ENCODE assay signal across 16 cellular contexts in genomic region chr12:62659457-62660295, GRCh38.
DNase-seq lines count a peak whose midpoint lies in the region; ATAC-seq and TF ChIP-seq lines count a peak whose summit lies in the region.
"Had no signal": no experiment of that assay in that cellular context is flagged by ENCODE, and none has a peak within 500 bp of the region (broad histone marks: within the 10 kb centered on the region; RNA-seq: fewer than 3 reads in every experiment).

No MANE protein-coding gene starts in this region.

- H3K27ac ChIP-seq in HUES64 (ENCODE audit: low read depth, low read length) (peak overlapping the region; percentile 96), iPS DF 6.9 (ENCODE audit: low read length) (peak overlapping the region; percentile 79), substantia nigra (ENCODE audit: low read depth, low read length, poor library complexity, severe bottlenecking) (peak overlapping the region; percentile 15), right atrium auricular region (no peak overlapping the region)

- peak overlapping the region in 4 of 5 experiments; percentile 81 to 89 (median 84) for H3K27ac Mint-ChIP-seq in brain
- no peak overlapping the region for H3K27ac Mint-ChIP-seq in T-cell
- H3K27ac Mint-ChIP-seq: T-helper 1 cell treated with Interleukin-12 subunit alpha and Interleukin-12 subunit beta and Interleukin-4 antibody, amounts not matched to agents 30 μg/mL and 1 μg/mL, for 36 hours had no signal

- DNase-seq in iPS DF 6.9 (ENCODE audit: low read depth, low spot score) (peak; percentile 85), substantia nigra (lab: John Stamatoyannopoulos, UW) (no peak), right atrium auricular region (ENCODE audit: low spot score) (no peak), T-cell (no peak)
- DNase-seq: DMS153; erythroblast; KBM-7; kidney; mesenchymal stem cell; NCI-H1092 treated with DMSO at 0.1 percent for 48 hours; NK-92 treated with Interleukin-12 subunit alpha and Interleukin-12 subunit beta, amount 100 ng/mL, for 24 hours had no signal

- H3K4me1 Mint-ChIP-seq in brain (peaks cover 56% of the 10 kb centered on the region), T-cell (peaks cover 3% of the 10 kb centered on the region in 3 donors)

- WGBS in HUES64 = 0% methylated on average over 3 of the region's 3 CpGs
- no CpG with 5 or more reads among the region's 3 CpGs for WGBS in iPS DF 6.9 (ENCODE audit: insufficient coverage, insufficient read length)

- H3K27me3 ChIP-seq in HUES64 (ENCODE audit: insufficient read depth, low read length) = peaks cover 9% of the 10 kb centered on the region
- H3K27me3 ChIP-seq in iPS DF 6.9 (ENCODE audit: control insufficient read depth, insufficient read depth, low read length) = peaks cover 5% of the 10 kb centered on the region; the same call in 1 of the 2 replicates
- H3K27me3 ChIP-seq in right atrium auricular region = no peaks in the 10 kb centered on the region

- H3K4me1 ChIP-seq in HUES64 (ENCODE audit: insufficient read depth, low read length) = peaks cover 62% of the 10 kb centered on the region
- peaks cover 28% of the 10 kb centered on the region for H3K4me1 ChIP-seq in iPS DF 6.9 (ENCODE audit: control insufficient read depth, insufficient read depth, low read length)
- no peaks in the 10 kb centered on the region for H3K4me1 ChIP-seq in right atrium auricular region

- peak overlapping the region in 1 of 5 experiments; percentile 18 for H3K4me3 Mint-ChIP-seq in brain
- H3K4me3 Mint-ChIP-seq in T-cell = no peak overlapping the region
- H3K4me3 Mint-ChIP-seq: T-helper 1 cell treated with Interleukin-12 subunit alpha and Interleukin-12 subunit beta and Interleukin-4 antibody, amounts not matched to agents 30 μg/mL and 1 μg/mL, for 36 hours had no signal

- peak overlapping the region; percentile 58 for H3K9ac ChIP-seq in HUES64 (ENCODE audit: low read depth, low read length)

- H3K36me3 ChIP-seq in HUES64 (ENCODE audit: insufficient read depth, low read length) (no peaks in the 10 kb centered on the region), iPS DF 6.9 (ENCODE audit: control insufficient read depth, insufficient read depth, low read length) (no peaks in the 10 kb centered on the region), right atrium auricular region (no peaks in the 10 kb centered on the region)

- no peak for ATAC-seq in HG03565 (IDR thresholded peaks at IDR 0.05; ENCODE audit: unreplicated experiment)
- ATAC-seq in T-cell (replicated peaks in 1 of 4) = no peak
- ATAC-seq: Right ventricle myocardium inferior had no signal

- CTCF ChIA-PET in T-cell (lab: Charles Lee) = interaction anchor here in 1 of 2 donors (0.6 kb wide), 1 partner anchor 1647 kb away, joined by 4 read pairs; no protein-coding TSS in a partner anchor

- no peak for TF ChIP-seq CTCF in brain (conservative IDR thresholded peaks at IDR 0.05)
- no peak for TF ChIP-seq CTCF in right atrium auricular region (IDR thresholded peaks at IDR 0.05)

- H3K4me3 ChIP-seq in HUES64 (ENCODE audit: low read length) = peak overlapping the region; percentile 11; the same call in 1 of the 2 replicates
- no peak overlapping the region for H3K4me3 ChIP-seq in iPS DF 6.9 (ENCODE audit: low read length)
- no peak overlapping the region for H3K4me3 ChIP-seq in right atrium auricular region

- H3K9me3 Mint-ChIP-seq in brain = peaks cover 3 to 10% (median 9%) of the 10 kb centered on the region in 5 experiments
- H3K9me3 Mint-ChIP-seq in T-cell = no peaks in the 10 kb centered on the region
- H3K9me3 Mint-ChIP-seq: T-helper 1 cell treated with Interleukin-12 subunit alpha and Interleukin-12 subunit beta and Interleukin-4 antibody, amounts not matched to agents 30 μg/mL and 1 μg/mL, for 36 hours had no signal

- H3K36me3 Mint-ChIP-seq in brain (peaks cover 19% of the 10 kb centered on the region), T-cell (no peaks in the 10 kb centered on the region)

- H3K27me3 Mint-ChIP-seq in brain = peaks cover 8% of the 10 kb centered on the region
- H3K27me3 Mint-ChIP-seq in T-cell = peaks cover 9 to 12% of the 10 kb centered on the region in 2 donors

- no peaks in the 10 kb centered on the region for H3K9me3 ChIP-seq in HUES64 (ENCODE audit: insufficient read depth, low read depth, low read length)
- no peaks in the 10 kb centered on the region for H3K9me3 ChIP-seq in iPS DF 6.9 (ENCODE audit: control insufficient read depth, insufficient read depth, low read length)
- no peaks in the 10 kb centered on the region for H3K9me3 ChIP-seq in right atrium auricular region

- POLR2A ChIA-PET in T-cell (lab: Charles Lee) = no interaction called here

Comparison
In these comparisons a context has a peak if more than half of its experiments do, and no peak if none do; other contexts are left out.
1. H3K27ac ChIP-seq: peak in HUES64 (single experiment), iPS DF 6.9 (single experiment) and substantia nigra (single experiment); none in right atrium auricular region (0 of 2).
2. H3K27ac Mint-ChIP-seq: peak in brain (4 of 5); none in T-cell (0 of 2).